8 cellular contexts compared by ENCODE assay signal in genomic region chr3:34260266-34260990, GRCh38.
A peak's percentile ranks its signal among the peaks of the same experiment; 100 is the strongest.
DNase-seq lines count a peak whose midpoint lies in the region; ATAC-seq lines count a peak whose summit lies in the region.

No MANE protein-coding gene starts in this region.

- no peaks in the 10 kb centered on the region for H3K36me3 Mint-ChIP-seq in stimulated activated memory B cell treated with anti-CD40 and anti-IgM and Interleukin-4, amounts not matched to agents 10 μg/mL and 1 μg/mL and 100 μg/mL, for 72 hours

- no peak overlapping the region for H3K27ac Mint-ChIP-seq in stimulated activated memory B cell treated with anti-CD40 and anti-IgM and Interleukin-4, amounts not matched to agents 10 μg/mL and 1 μg/mL and 100 μg/mL, for 72 hours

- H3K27me3 Mint-ChIP-seq in stimulated activated memory B cell treated with anti-CD40 and anti-IgM and Interleukin-4, amounts not matched to agents 10 μg/mL and 1 μg/mL and 100 μg/mL, for 72 hours: no peaks in the 10 kb centered on the region

- H3K9me3 Mint-ChIP-seq in stimulated activated memory B cell treated with anti-CD40 and anti-IgM and Interleukin-4, amounts not matched to agents 10 μg/mL and 1 μg/mL and 100 μg/mL, for 72 hours: no peaks in the 10 kb centered on the region

- no peak overlapping the region for H3K4me3 Mint-ChIP-seq in stimulated activated memory B cell treated with anti-CD40 and anti-IgM and Interleukin-4, amounts not matched to agents 10 μg/mL and 1 μg/mL and 100 μg/mL, for 72 hours

- H3K4me1 Mint-ChIP-seq in stimulated activated memory B cell treated with anti-CD40 and anti-IgM and Interleukin-4, amounts not matched to agents 10 μg/mL and 1 μg/mL and 100 μg/mL, for 72 hours: peaks cover 13% of the 10 kb centered on the region

- DNase-seq in EH (ENCODE audit: low read depth) (peak; percentile 49), NAMALWA (ENCODE audit: low spot score) (peak; percentile 56), astrocyte of the hippocampus (ENCODE audit: low read depth, low spot score) (peak; percentile 79), iPS-NIHi7 (ENCODE audit: extremely low spot score) (peak; percentile 57), NCI-H1436 (lab: John Stamatoyannopoulos, UW) (no peak)
- DNase-seq in stimulated activated CD4-positive, alpha-beta T cell treated with anti-CD3 and anti-CD28 coated beads, Interleukin-4, amount 100 ng/mL, for 48 hours (ENCODE audit: low read depth in 2 of 2): peak; percentile 6 to 40

- peak; percentile 33 for ATAC-seq in GM21529 (IDR thresholded peaks at IDR 0.05; ENCODE audit: unreplicated experiment)
- no peak for ATAC-seq in stimulated activated memory B cell treated with anti-CD40 and anti-IgM and Interleukin-4, amounts not matched to agents 10 μg/mL and 1 μg/mL and 100 μg/mL, for 72 hours
